In the genomic region with DNA sequence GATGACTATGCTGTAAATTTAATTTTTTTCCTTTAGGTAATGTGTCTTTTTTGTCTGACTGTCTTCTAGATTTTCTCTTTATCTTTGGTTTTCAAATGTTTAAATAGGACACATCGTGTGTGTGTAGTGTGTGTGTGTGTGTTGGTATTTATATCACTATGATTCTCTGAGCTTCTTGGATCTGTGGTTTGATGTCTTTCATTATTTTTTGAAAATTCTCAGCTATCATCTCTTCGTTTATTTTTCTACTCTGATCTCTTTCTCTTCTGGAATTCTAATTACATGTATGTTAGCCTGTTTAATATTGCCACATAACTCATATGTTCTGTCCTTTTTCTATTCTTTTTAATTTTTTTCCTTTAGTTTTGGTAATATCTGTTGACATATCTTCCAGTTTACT, we compare ENCODE assay signal across 29 cellular contexts.
"Had no signal": no experiment of that assay in that cellular context is flagged by ENCODE, and none has a peak within 500 bp of the region (broad histone marks: within the 10 kb centered on the region; RNA-seq: fewer than 3 reads in every experiment).

No MANE protein-coding gene starts in this region.

- H3K9me3 ChIP-seq: colonic mucosa, gastrocnemius medialis had no signal

- FAIRE-seq: endometrium, endothelial cell of umbilical vein, frontal cortex had no signal

- H3K27ac Mint-ChIP-seq: dendritic cell treated with granulocyte-macrophage colony-stimulating factor and Interleukin-4, amounts not matched to agents 40 ng/mL and 50 ng/mL, for 4 days; effector memory CD8-positive, alpha-beta T cell; endodermal cell had no signal

- DNase-seq: colonic mucosa; cortex of kidney; dermis blood vessel endothelial cell; dorsolateral prefrontal cortex; effector CD4-positive, alpha-beta T cell; effector CD8-positive, alpha-beta T cell; effector memory CD4-positive, alpha-beta T cell; effector memory CD8-positive, alpha-beta T cell; endodermal cell; erythroblast; esophagus squamous epithelium; foreskin fibroblast; foreskin keratinocyte; foreskin melanocyte; gastrocnemius medialis; glutamatergic neuron; head of caudate nucleus; heart left ventricle; heart right ventricle had no signal

- H3K36me3 ChIP-seq: colonic mucosa, esophagus muscularis mucosa, esophagus squamous epithelium, gastrocnemius medialis, gastroesophageal sphincter, heart left ventricle, heart right ventricle had no signal

- H3K27me3 ChIP-seq: colonic mucosa, dorsolateral prefrontal cortex, gastrocnemius medialis, gastroesophageal sphincter, hepatocyte had no signal

- ATAC-seq: effector memory CD8-positive, alpha-beta T cell; esophagus mucosa; foreskin keratinocyte; gastrocnemius medialis; gastroesophageal sphincter; heart left ventricle; heart right ventricle had no signal

- H2AFZ ChIP-seq: hepatocyte had no signal

- H3K79me2 ChIP-seq: hepatocyte had no signal

- H3K4me2 ChIP-seq: hepatocyte had no signal

- H3K4me1 ChIP-seq: colonic mucosa, esophagus muscularis mucosa, esophagus squamous epithelium, foreskin keratinocyte, gastrocnemius medialis, gastroesophageal sphincter had no signal

- H3K4me3 Mint-ChIP-seq: dendritic cell treated with granulocyte-macrophage colony-stimulating factor and Interleukin-4, amounts not matched to agents 40 ng/mL and 50 ng/mL, for 4 days; effector memory CD8-positive, alpha-beta T cell; endodermal cell had no signal

- H3K27ac ChIP-seq: colonic mucosa, coronary artery, dorsolateral prefrontal cortex, epithelial cell of prostate, esophagus muscularis mucosa, esophagus squamous epithelium, foreskin keratinocyte, gastrocnemius medialis, gastroesophageal sphincter, heart left ventricle, heart right ventricle, hepatocyte had no signal

- H3K4me3 ChIP-seq: colonic mucosa, coronary artery, dorsolateral prefrontal cortex, esophagus muscularis mucosa, esophagus squamous epithelium, gastrocnemius medialis, gastroesophageal sphincter, heart left ventricle, heart right ventricle, hepatocyte had no signal
